Comparison of ENCODE assay signal across 28 cellular contexts in the genomic region with DNA sequence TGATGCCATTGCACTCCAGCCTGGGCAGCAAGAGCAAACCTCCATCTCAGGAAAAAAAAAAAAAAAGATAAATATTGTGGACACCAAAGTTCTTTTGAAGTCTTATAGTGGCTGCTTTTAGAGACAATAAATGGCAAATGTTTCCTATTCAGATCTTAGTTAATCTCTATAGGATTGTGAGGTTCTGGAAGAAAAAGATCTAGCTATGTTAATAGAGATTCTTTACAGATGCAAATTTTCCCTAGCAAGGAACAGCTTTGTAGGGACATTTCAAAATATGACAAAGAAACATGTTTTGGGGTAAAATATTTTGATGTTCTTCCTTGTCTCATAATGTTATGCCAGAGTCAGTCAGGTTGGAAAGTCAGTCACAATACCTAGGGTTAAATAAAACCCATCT.
"Had no signal": no experiment of that assay in that cellular context is flagged by ENCODE, and none has a peak within 500 bp of the region (broad histone marks: within the 10 kb centered on the region; RNA-seq: fewer than 3 reads in every experiment).

No MANE protein-coding gene starts in this region.

- ATAC-seq: effector memory CD8-positive, alpha-beta T cell; esophagus mucosa; foreskin keratinocyte; gastrocnemius medialis; gastroesophageal sphincter; heart left ventricle; heart right ventricle had no signal

- H3K4me3 ChIP-seq: colonic mucosa, coronary artery, dorsolateral prefrontal cortex, esophagus muscularis mucosa, esophagus squamous epithelium, gastrocnemius medialis, gastroesophageal sphincter, heart left ventricle, heart right ventricle, hepatocyte had no signal

- DNase-seq: colonic mucosa; cortex of kidney; dermis blood vessel endothelial cell; dorsolateral prefrontal cortex; effector CD4-positive, alpha-beta T cell; effector CD8-positive, alpha-beta T cell; effector memory CD4-positive, alpha-beta T cell; effector memory CD8-positive, alpha-beta T cell; endodermal cell; erythroblast; esophagus squamous epithelium; foreskin fibroblast; foreskin keratinocyte; foreskin melanocyte; gastrocnemius medialis; glutamatergic neuron; head of caudate nucleus; heart right ventricle had no signal

- H3K4me3 Mint-ChIP-seq: dendritic cell treated with granulocyte-macrophage colony-stimulating factor and Interleukin-4, amounts not matched to agents 40 ng/mL and 50 ng/mL, for 4 days; effector memory CD8-positive, alpha-beta T cell; endodermal cell had no signal

- H3K27me3 ChIP-seq: colonic mucosa, foreskin keratinocyte, hepatocyte had no signal

- H3K27ac Mint-ChIP-seq: dendritic cell treated with granulocyte-macrophage colony-stimulating factor and Interleukin-4, amounts not matched to agents 40 ng/mL and 50 ng/mL, for 4 days; effector memory CD8-positive, alpha-beta T cell; endodermal cell had no signal

- H3K9me3 ChIP-seq: colonic mucosa, esophagus muscularis mucosa, esophagus squamous epithelium, gastrocnemius medialis, gastroesophageal sphincter, heart left ventricle, heart right ventricle had no signal

- H2AFZ ChIP-seq: hepatocyte had no signal

- H3K4me2 ChIP-seq: hepatocyte had no signal

- H3K79me2 ChIP-seq: hepatocyte had no signal

- H3K36me3 ChIP-seq: colonic mucosa, esophagus muscularis mucosa, esophagus squamous epithelium, gastrocnemius medialis, gastroesophageal sphincter, heart left ventricle, heart right ventricle had no signal

- H3K27ac ChIP-seq: colonic mucosa, coronary artery, dorsolateral prefrontal cortex, esophagus muscularis mucosa, foreskin keratinocyte, gastrocnemius medialis, gastroesophageal sphincter, heart left ventricle, heart right ventricle, hepatocyte had no signal

- H3K9me3 Mint-ChIP-seq: dendritic cell treated with granulocyte-macrophage colony-stimulating factor and Interleukin-4, amounts not matched to agents 40 ng/mL and 50 ng/mL, for 4 days; effector memory CD8-positive, alpha-beta T cell; endodermal cell had no signal

- FAIRE-seq: endometrium, endothelial cell of umbilical vein, frontal cortex had no signal

- H3K4me1 ChIP-seq: colonic mucosa, esophagus muscularis mucosa, foreskin keratinocyte, gastrocnemius medialis, gastroesophageal sphincter, heart left ventricle, heart right ventricle had no signal
